In genomic region chr18:5527603-5528002, GRCh38 we compare ENCODE assay signal across 14 cellular contexts. TPM values are rescaled to one million over a fixed set of nuclear protein-coding genes. Genes with fewer than 3 reads are reported as not detected.
DNase-seq lines count a peak whose midpoint lies in the region; ATAC-seq and TF ChIP-seq lines count a peak whose summit lies in the region.
"Had no signal": no experiment of that assay in that cellular context is flagged by ENCODE, and none has a peak within 500 bp of the region (broad histone marks: within the 10 kb centered on the region; RNA-seq: fewer than 3 reads in every experiment).

No MANE protein-coding gene starts in this region.

- TF ChIP-seq CTCF in CD14-positive monocyte (IDR thresholded peaks at IDR 0.05) (no peak), PC-3 (conservative IDR thresholded peaks at IDR 0.05; ENCODE audit: low read depth, low read length) (no peak), osteocyte (IDR thresholded peaks at IDR 0.05) (no peak), GM13977 (IDR thresholded peaks at IDR 0.05; ENCODE audit: extremely low read depth, insufficient read depth, missing control alignments) (no peak)

- H3K79me2 ChIP-seq in PC-3 (ENCODE audit: low read length), result 0 out of 2 replicates have a peak, but pooled peaks cover 4% of the 10 kb centered on the region

- no peak overlapping the region for H2BK120ac ChIP-seq in neuronal stem cell (ENCODE audit: low read depth, low read length)

- peaks cover 32% of the 10 kb centered on the region for H3K4me1 Mint-ChIP-seq in CD14-positive monocyte
- H3K4me1 Mint-ChIP-seq in osteocyte (ENCODE audit: unreplicated experiment), result peaks cover 12% of the 10 kb centered on the region

- peak overlapping the region in 5 of 7 donors; percentile 3 to 80 (median 15) for H3K27ac Mint-ChIP-seq in CD14-positive monocyte
- peak overlapping the region; percentile 61 for H3K27ac Mint-ChIP-seq in osteocyte (ENCODE audit: unreplicated experiment)
- H3K27ac Mint-ChIP-seq: activated naive CD4-positive, alpha-beta T cell treated with anti-CD3 and anti-CD28 coated beads for 36 hours had no signal

- intact Hi-C loops in CD14-positive monocyte (cut with micrococcal nuclease), result no loop called here
- intact Hi-C loops in PC-3 (cut with micrococcal nuclease), result no loop called here

- no peak overlapping the region for H2BK5ac ChIP-seq in neuronal stem cell (ENCODE audit: low read length)

- H3K4me3 ChIP-seq in PC-3 (ENCODE audit: low read length) (no peak overlapping the region), neuronal stem cell (ENCODE audit: low read length in 2 of 2) (no peak overlapping the region), MG63 (no peak overlapping the region)
- H3K4me3 ChIP-seq: stomach had no signal

- H3K27ac ChIP-seq in PC-3 (ENCODE audit: low read length), result no peak overlapping the region
- no peak overlapping the region for H3K27ac ChIP-seq in neuronal stem cell (replicated peaks; ENCODE audit: low read length)
- H3K27ac ChIP-seq: RWPE1, stomach had no signal

- H2AK5ac ChIP-seq in neuronal stem cell (ENCODE audit: low read depth, low read length), result no peak overlapping the region

- no peaks in the 10 kb centered on the region for H3F3A ChIP-seq in PC-3 (ENCODE audit: low read length, unreplicated experiment)

- no peak overlapping the region for H2BK12ac ChIP-seq in neuronal stem cell (ENCODE audit: low read length)

- H3K18ac ChIP-seq in neuronal stem cell (ENCODE audit: low read length), result no peak overlapping the region

- no peak overlapping the region for H4K8ac ChIP-seq in neuronal stem cell (ENCODE audit: low read depth, low read length)

- BruUV-seq in PC-3 (replicated peaks; lab: Mats Ljungman, UMichigan), result no TSS peak

- peaks cover 0 to 2% (median 1%) of the 10 kb centered on the region in 3 donors for H3K27me3 Mint-ChIP-seq in CD14-positive monocyte (ENCODE audit: low read depth in 3 of 3)
- H3K27me3 Mint-ChIP-seq in osteocyte (ENCODE audit: unreplicated experiment), result no peaks in the 10 kb centered on the region

- ATAC-seq in PC-3, result peak; percentile 62

- no peak overlapping the region for H3K4ac ChIP-seq in neuronal stem cell (ENCODE audit: low read length)

- H3K23ac ChIP-seq in neuronal stem cell (ENCODE audit: low read depth, low read length, poor library complexity), result no peak overlapping the region

- H4K91ac ChIP-seq in neuronal stem cell (ENCODE audit: low read depth, low read length, poor library complexity), result no peak overlapping the region

- DNase-seq in CD14-positive monocyte (ENCODE audit: low spot score), result no peak
- no peak for DNase-seq in PC-3
- DNase-seq in fibroblast of the conjunctiva (ENCODE audit: low read depth), result peak; percentile 79
- no peak for DNase-seq in osteocyte (ENCODE audit: extremely low spot score, unreplicated experiment)
- DNase-seq in neuronal stem cell (ENCODE audit: low spot score), result no peak
- DNase-seq in GM13977 (ENCODE audit: low spot score), result no peak
- DNase-seq in MG63, result no peak
- DNase-seq in GOT3 (lab: John Stamatoyannopoulos, UW), result no peak
- DNase-seq: activated naive CD4-positive, alpha-beta T cell treated with anti-CD3 and anti-CD28 coated beads for 36 hours; COR-L47; midbrain; NCI-H1436; stomach had no signal

- H3K4me3 Mint-ChIP-seq in CD14-positive monocyte (peak overlapping the region; percentile 8 to 17), osteocyte (ENCODE audit: unreplicated experiment) (no peak overlapping the region)
- H3K4me3 Mint-ChIP-seq: activated naive CD4-positive, alpha-beta T cell treated with anti-CD3 and anti-CD28 coated beads for 36 hours had no signal

- H3K9ac ChIP-seq in PC-3 (ENCODE audit: low read length) (no peak overlapping the region), neuronal stem cell (ENCODE audit: low read depth, low read length, poor library complexity) (no peak overlapping the region)

- H3K9me3 ChIP-seq in PC-3 (ENCODE audit: low read length) (no peaks in the 10 kb centered on the region; the same call in 1 of the 2 replicates), neuronal stem cell (replicated peaks in 1 of 2; ENCODE audit: control insufficient read depth in 2 of 2, insufficient read depth in 1 of 2, low read depth in 1 of 2, low read length in 2 of 2) (no peaks in the 10 kb centered on the region), MG63 (no peaks in the 10 kb centered on the region)
- H3K9me3 ChIP-seq: stomach had no signal

- POLR2A ChIA-PET in PC-3 (lab: Charles Lee; ENCODE audit: unreplicated experiment), result no interaction called here

- in situ Hi-C loops in GM13977 (cut with MboI; ENCODE audit: low pct_unique_long_range_greater_than_20kb, low sequenced_read_pairs, unreplicated experiment), result no loop called here

- H2AFZ ChIP-seq in PC-3 (ENCODE audit: low read length), result no peak overlapping the region
- no peak overlapping the region for H2AFZ ChIP-seq in neuronal stem cell (ENCODE audit: low read length)

- no peaks in the 10 kb centered on the region for H3K36me3 ChIP-seq in PC-3 (ENCODE audit: low read depth, low read length)
- H3K36me3 ChIP-seq in neuronal stem cell (replicated peaks in 1 of 2; ENCODE audit: control insufficient read depth in 2 of 2, insufficient read depth in 2 of 2, low read length in 2 of 2), result no peaks in the 10 kb centered on the region
- H3K36me3 ChIP-seq in MG63, result no peaks in the 10 kb centered on the region
- H3K36me3 ChIP-seq: stomach had no signal

- CTCF ChIA-PET in PC-3 (lab: Charles Lee), result no interaction called here

- H4K20me1 ChIP-seq in PC-3 (ENCODE audit: low read length), result no peaks in the 10 kb centered on the region

- H3K4me2 ChIP-seq in PC-3 (ENCODE audit: low read length), result no peak overlapping the region
- no peak overlapping the region for H3K4me2 ChIP-seq in neuronal stem cell (ENCODE audit: insufficient read depth, low read length, poor library complexity, severe bottlenecking)

- WGBS in neuronal stem cell (ENCODE audit: extremely low coverage in 2 of 2, insufficient read length in 2 of 2, insufficient replicate concordance in 1 of 2), 2 donors, result no CpG with 5 or more reads among the region's 6 CpGs

- H2BK15ac ChIP-seq in neuronal stem cell (ENCODE audit: low read length), result no peak overlapping the region

- H3K36me3 Mint-ChIP-seq in CD14-positive monocyte (peaks cover 4 to 7% of the 10 kb centered on the region in 2 donors), osteocyte (ENCODE audit: unreplicated experiment) (peaks cover 2% of the 10 kb centered on the region)

- no peak overlapping the region for H3K14ac ChIP-seq in neuronal stem cell (ENCODE audit: low read length)

- no peaks in the 10 kb centered on the region for H3K79me1 ChIP-seq in neuronal stem cell (ENCODE audit: low read depth, low read length)

- no peaks in the 10 kb centered on the region for H3K27me3 ChIP-seq in PC-3 (ENCODE audit: low read length)
- no peaks in the 10 kb centered on the region for H3K27me3 ChIP-seq in neuronal stem cell (ENCODE audit: control insufficient read depth in 3 of 3, insufficient read depth in 3 of 3, low read depth in 1 of 3, low read length in 3 of 3)
- no peaks in the 10 kb centered on the region for H3K27me3 ChIP-seq in MG63
- H3K27me3 ChIP-seq: stomach had no signal

- H3K9me2 ChIP-seq in PC-3 (replicated peaks; ENCODE audit: low read length), result no peaks in the 10 kb centered on the region

- no peaks in the 10 kb centered on the region for H3K9me3 Mint-ChIP-seq in CD14-positive monocyte
- no peaks in the 10 kb centered on the region for H3K9me3 Mint-ChIP-seq in osteocyte (ENCODE audit: unreplicated experiment)
- H3K9me3 Mint-ChIP-seq: activated naive CD4-positive, alpha-beta T cell treated with anti-CD3 and anti-CD28 coated beads for 36 hours had no signal

- no peaks in the 10 kb centered on the region for H3K4me1 ChIP-seq in PC-3 (ENCODE audit: insufficient read depth, low read length)
- peaks cover 0 to 5% of the 10 kb centered on the region in 2 donors for H3K4me1 ChIP-seq in neuronal stem cell (ENCODE audit: control insufficient read depth in 2 of 2, insufficient read depth in 1 of 2, low read depth in 1 of 2, low read length in 2 of 2)
- H3K4me1 ChIP-seq: stomach had no signal

RNA-seq across cellular contexts. Expression of gene EPB41L3, which starts 16.2 kb away (rescaled TPM):
- 10 to 100 TPM; 25.2 to 56.6 TPM for polyA plus RNA-seq in CD14-positive monocyte
- 39.5 TPM in 2 replicates for total RNA-seq in PC-3 (2014; rRNA removed)
- total RNA-seq in osteocyte, result 15.6 and 15.7 TPM in 2 replicates
- polyA plus RNA-seq in neuronal stem cell (2013, experiment 1 of 2), result 3.2 TPM
- polyA plus RNA-seq in neuronal stem cell (2013, experiment 2 of 2), result 3.1 TPM
- not detected in 2 replicates for total RNA-seq in MG63 (2014; rRNA removed; shearing (Covaris generic); ENCODE audit: low replicate concordance)

Comparison
In these comparisons a context has a peak if more than half of its experiments do, and no peak if none do; other contexts are left out.
1. RNA of gene EPB41L3, which starts 16.2 kb away (total RNA-seq): 39.5 TPM in PC-3 and 15.6 to 15.7 TPM in osteocyte; not detected in MG63; every median in the first group is over 10 times any median in the second.